In genomic region chr3:136818851-136819783, GRCh38 we compare ENCODE assay signal across 8 cellular contexts. TPM values are rescaled to one million over a fixed set of nuclear protein-coding genes. Genes with fewer than 3 reads are reported as not detected.
DNase-seq lines count a peak whose midpoint lies in the region; ATAC-seq and TF ChIP-seq lines count a peak whose summit lies in the region.

Gene SLC35G2, plus strand, starts transcription at chr3:136819126. Its CDS starts 35,335 bp downstream, at chr3:136854461.

- H3K27ac Mint-ChIP-seq in activated naive CD4-positive, alpha-beta T cell treated with anti-CD3 and anti-CD28 coated beads, Interleukin-2, amount 50 U/mL, for 24 hours = peak within 1 kb of the TSS; percentile 43
- peak within 1 kb of the TSS; percentile 90 for H3K27ac Mint-ChIP-seq in neural crest cell (ENCODE audit: unreplicated experiment)

- no peak for TF ChIP-seq EP300 in upper lobe of left lung (IDR thresholded peaks at IDR 0.05)

- H3K27me3 ChIP-seq in HL-60 (ENCODE audit: insufficient read depth, poor library complexity, severe bottlenecking) (peaks cover 34% of the 10 kb centered on the region), upper lobe of left lung (peaks cover 0 to 9% (median 2%) of the 10 kb centered on the region in 4 donors)

- H3K4me1 ChIP-seq in upper lobe of left lung = peaks cover 8 to 34% (median 28%) of the 10 kb centered on the region in 4 donors

- no peak within 1 kb of the TSS for H3K27ac ChIP-seq in HL-60 (replicated peaks)
- peak within 1 kb of the TSS; percentile 82 to 89 (median 86) for H3K27ac ChIP-seq in upper lobe of left lung

- H3K27me3 Mint-ChIP-seq in activated naive CD4-positive, alpha-beta T cell treated with anti-CD3 and anti-CD28 coated beads, Interleukin-2, amount 50 U/mL, for 24 hours = peaks cover 43% of the 10 kb centered on the region
- H3K27me3 Mint-ChIP-seq in neural crest cell (ENCODE audit: low read depth) = no peaks in the 10 kb centered on the region

- H3K36me3 ChIP-seq in upper lobe of left lung = no peaks in the 10 kb centered on the region

- H3K4me3 ChIP-seq in HL-60 (replicated peaks; ENCODE audit: insufficient read depth, low read length) = peak within 1 kb of the TSS; percentile 48
- peak within 1 kb of the TSS; percentile 56 to 78 (median 65) for H3K4me3 ChIP-seq in upper lobe of left lung

- peaks cover 3% of the 10 kb centered on the region for H3K36me3 Mint-ChIP-seq in activated naive CD4-positive, alpha-beta T cell treated with anti-CD3 and anti-CD28 coated beads, Interleukin-2, amount 50 U/mL, for 24 hours
- peaks cover 11% of the 10 kb centered on the region for H3K36me3 Mint-ChIP-seq in neural crest cell (ENCODE audit: low read depth)

- TF ChIP-seq POLR2A in upper lobe of left lung (IDR thresholded peaks at IDR 0.05) = peak in 2 of 4 donors; percentile 20 to 25

- H3K9me3 Mint-ChIP-seq in activated naive CD4-positive, alpha-beta T cell treated with anti-CD3 and anti-CD28 coated beads, Interleukin-2, amount 50 U/mL, for 24 hours = peaks cover 9% of the 10 kb centered on the region
- H3K9me3 Mint-ChIP-seq in neural crest cell = peaks cover 7% of the 10 kb centered on the region

- no peaks in the 10 kb centered on the region for H3K9me3 ChIP-seq in upper lobe of left lung

- WGBS in upper lobe of left lung, 2 donors = 1 to 5% methylated on average over 4 to 40 of the region's 81 CpGs

- H3K4me3 Mint-ChIP-seq in activated naive CD4-positive, alpha-beta T cell treated with anti-CD3 and anti-CD28 coated beads, Interleukin-2, amount 50 U/mL, for 24 hours = peak within 1 kb of the TSS; percentile 91
- peak within 1 kb of the TSS; percentile 97 for H3K4me3 Mint-ChIP-seq in neural crest cell

- TF ChIP-seq CTCF in HL-60 (IDR thresholded peaks at IDR 0.05; ENCODE audit: insufficient read depth, low read length) (no peak), neural crest cell (conservative IDR thresholded peaks at IDR 0.05) (no peak), upper lobe of left lung (IDR thresholded peaks at IDR 0.05) (peak in 1 of 6 experiments; percentile 15)

- peak; percentile 85 for DNase-seq in DMS79 treated with DMSO at 0.1 percent for 48 hours (lab: John Stamatoyannopoulos, UW)
- DNase-seq in HL-60 (ENCODE audit: low read depth in 1 of 2, low spot score in 1 of 2) = peak in 1 of 2 experiments; percentile 7
- DNase-seq in OCI-M2 (lab: John Stamatoyannopoulos, UW; ENCODE audit: unreplicated experiment) = peak; percentile 59
- peak; percentile 28 for DNase-seq in germinal center (ENCODE audit: low spot score)
- peak; percentile 65 for DNase-seq in neural crest cell (ENCODE audit: low read depth, low spot score)
- DNase-seq in upper lobe of left lung = peak; percentile 38 to 86

- peak; percentile 63 to 93 for ATAC-seq in upper lobe of left lung (ENCODE audit: low FRiP score in 2 of 2)
- no peak for ATAC-seq in HG02763 (IDR thresholded peaks at IDR 0.05; ENCODE audit: unreplicated experiment)

- H3K4me1 Mint-ChIP-seq in activated naive CD4-positive, alpha-beta T cell treated with anti-CD3 and anti-CD28 coated beads, Interleukin-2, amount 50 U/mL, for 24 hours = peaks cover 13% of the 10 kb centered on the region
- peaks cover 38% of the 10 kb centered on the region for H3K4me1 Mint-ChIP-seq in neural crest cell

RNA-seq across cellular contexts. Expression of gene SLC35G2, which starts in this region (rescaled TPM):
- 5.8 and 6.0 TPM in 2 replicates for total RNA-seq in neural crest cell
- total RNA-seq in upper lobe of left lung = 10 to 100 TPM in 1 of 6 donors, 1 to 10 TPM in 5; 3.3 to 10.5 (median 6.5) TPM
